In the genomic region with DNA sequence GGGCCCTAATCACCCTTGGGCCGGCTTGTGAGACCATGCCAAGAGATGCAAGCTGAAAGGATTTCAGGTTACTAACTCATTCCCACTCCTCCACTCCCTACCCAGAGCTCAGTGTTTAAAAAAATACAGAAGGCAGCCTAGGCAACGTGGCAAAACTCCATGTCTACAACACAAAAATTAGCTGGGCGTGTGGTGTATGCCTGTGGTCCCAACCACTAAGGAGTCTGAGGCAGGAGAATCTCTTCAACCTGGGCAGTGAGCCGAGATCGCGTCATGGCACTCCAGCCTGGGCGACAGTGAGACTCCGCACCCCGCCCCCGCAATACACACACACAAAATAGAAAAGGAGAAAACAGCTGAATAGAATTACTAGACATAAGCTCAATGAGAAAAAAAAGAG, we compare ENCODE assay signal across 9 cellular contexts. TPM values are rescaled to one million over a fixed set of nuclear protein-coding genes. Genes with fewer than 3 reads are reported as not detected.
DNase-seq lines count a peak whose midpoint lies in the region; ATAC-seq and TF ChIP-seq lines count a peak whose summit lies in the region.
"Had no signal": no experiment of that assay in that cellular context is flagged by ENCODE, and none has a peak within 500 bp of the region (broad histone marks: within the 10 kb centered on the region; RNA-seq: fewer than 3 reads in every experiment).

No MANE protein-coding gene starts in this region.

- H3K27me3 Mint-ChIP-seq in osteocyte (ENCODE audit: unreplicated experiment) = no peaks in the 10 kb centered on the region

- TF ChIP-seq CTCF in osteocyte (IDR thresholded peaks at IDR 0.05) = no peak

- peaks cover 30% of the 10 kb centered on the region for H3K4me1 Mint-ChIP-seq in osteocyte (ENCODE audit: unreplicated experiment)

- no peaks in the 10 kb centered on the region for H3K9me3 Mint-ChIP-seq in osteocyte (ENCODE audit: unreplicated experiment)

- H3K27ac Mint-ChIP-seq in osteocyte (ENCODE audit: unreplicated experiment) = peak overlapping the region; percentile 72

- no peak for TF ChIP-seq POLR2A in erythroblast (IDR thresholded peaks at IDR 0.05; ENCODE audit: low read length)

- no peak for ATAC-seq in GM19463 (IDR thresholded peaks at IDR 0.05; ENCODE audit: unreplicated experiment)

- H3K4me3 Mint-ChIP-seq in osteocyte (ENCODE audit: unreplicated experiment) = no peak overlapping the region

- DNase-seq in AG08395 (ENCODE audit: low spot score) (peak; percentile 63), RPMI7951 (ENCODE audit: low read depth) (peak; percentile 86), fibroblast of the conjunctiva (ENCODE audit: low read depth) (peak; percentile 66), osteocyte (ENCODE audit: extremely low spot score, unreplicated experiment) (no peak), T-helper 2 cell (no peak), erythroblast (lab: John Stamatoyannopoulos, UW) (no peak)
- DNase-seq in activated CD4-positive, CD25-positive, alpha-beta regulatory T cell treated with anti-CD3 and anti-CD28 coated beads, Interleukin-2, amount 50 U/mL, for 72 hours = no peak
- DNase-seq: BE2C had no signal

- peaks cover 46% of the 10 kb centered on the region for H3K36me3 Mint-ChIP-seq in osteocyte (ENCODE audit: unreplicated experiment)

RNA-seq across cellular contexts. Expression of a gene that starts 10.3 kb away (rescaled TPM):
- 53.9 and 54.0 TPM in 2 replicates for total RNA-seq in RPMI7951 (2014; rRNA removed; shearing (Covaris generic))
- 39.8 and 40.9 TPM in 2 replicates for total RNA-seq in osteocyte

RNA-seq across cellular contexts. Expression of a gene that starts 19.5 kb away (rescaled TPM):
- total RNA-seq in RPMI7951 (2014; rRNA removed; shearing (Covaris generic)) = 11.3 and 12.7 TPM in 2 replicates
- total RNA-seq in osteocyte = not detected in 2 replicates

Comparison
In these comparisons a context has a peak if more than half of its experiments do, and no peak if none do; other contexts are left out.
1. DNase-seq: peak in AG08395 (single experiment), RPMI7951 (single experiment) and fibroblast of the conjunctiva (single experiment); none in osteocyte (single experiment), T-helper 2 cell (0 of 5), activated CD4-positive, CD25-positive, alpha-beta regulatory T cell treated with anti-CD3 and anti-CD28 coated beads, Interleukin-2, amount 50 U/mL, for 72 hours (single experiment) and erythroblast (0 of 2).
2. RNA of a gene that starts 19.5 kb away (total RNA-seq): 11.3 to 12.7 TPM in RPMI7951; not detected in osteocyte; every median in the first group is over 10 times any median in the second.